In the genomic region with DNA sequence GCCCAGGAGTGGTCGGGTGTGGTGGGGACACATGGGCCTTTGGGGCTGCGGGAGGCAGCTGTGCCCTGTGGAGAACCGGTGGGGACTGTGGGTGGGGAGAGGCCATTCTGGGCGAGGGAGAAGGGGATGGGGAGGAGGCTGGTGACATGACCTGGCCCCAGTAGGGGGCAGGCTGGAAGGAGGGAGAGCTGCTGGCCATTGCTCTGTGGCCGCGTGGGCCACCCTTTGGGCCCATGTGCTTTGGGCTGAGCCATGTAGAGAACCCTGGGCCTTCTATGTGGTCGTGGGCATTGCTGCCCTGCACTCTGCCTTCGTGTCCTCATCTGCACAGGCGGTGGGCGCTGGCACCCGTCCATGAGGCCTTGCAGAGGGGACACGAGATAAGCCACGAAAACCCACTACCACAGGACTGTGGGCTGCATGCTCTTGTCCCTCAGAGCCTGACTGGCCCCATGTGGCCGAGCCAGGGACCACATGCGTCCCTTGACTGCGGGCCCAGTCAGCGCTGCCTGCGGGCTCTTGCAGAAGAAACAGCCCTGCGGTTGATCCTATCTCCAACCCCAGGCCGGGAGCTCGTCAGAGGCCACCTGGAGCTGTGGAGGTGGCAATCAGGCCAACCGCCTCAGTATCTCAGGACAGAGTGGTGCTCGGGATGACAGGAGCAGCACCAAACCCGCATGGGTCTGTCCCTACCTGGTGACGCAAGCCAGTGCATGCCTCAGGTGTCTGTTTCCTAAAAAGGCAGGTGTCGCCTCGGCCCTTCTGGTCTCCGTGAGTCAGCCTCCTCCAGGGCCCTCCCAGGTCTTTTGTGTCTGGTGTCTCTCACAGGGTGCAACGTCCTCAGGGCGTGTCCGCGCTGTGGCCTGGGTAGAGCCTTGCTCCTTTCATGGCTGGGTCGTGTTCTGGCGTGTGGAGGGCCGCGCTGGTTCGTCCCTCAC, we compare ENCODE assay signal across 13 cellular contexts. TPM values are rescaled to one million over a fixed set of nuclear protein-coding genes. Genes with fewer than 3 reads are reported as not detected.
DNase-seq lines count a peak whose midpoint lies in the region; ATAC-seq and TF ChIP-seq lines count a peak whose summit lies in the region.
"Had no signal": no experiment of that assay in that cellular context is flagged by ENCODE, and none has a peak within 500 bp of the region (broad histone marks: within the 10 kb centered on the region; RNA-seq: fewer than 3 reads in every experiment).

No MANE protein-coding gene starts in this region.

- H3K4me2 ChIP-seq in BLaER1: peak overlapping the region; percentile 98
- peak overlapping the region; percentile 55 for H3K4me2 ChIP-seq in mammary epithelial cell (ENCODE audit: insufficient read depth, low read depth, low read length)
- no peak overlapping the region for H3K4me2 ChIP-seq in mesendoderm (ENCODE audit: low read length)

- in situ Hi-C loops in mammary epithelial cell (cut with MboI; ENCODE audit: low sequenced_read_pairs in 2 of 2): no loop called here

- peak overlapping the region; percentile 9 for H2AFZ ChIP-seq in mammary epithelial cell (ENCODE audit: low read depth, low read length)

- TF ChIP-seq CTCF in mammary epithelial cell (conservative IDR thresholded peaks at IDR 0.05 in 1 of 2, IDR thresholded peaks at IDR 0.05 in 1 of 2; ENCODE audit: extremely low read depth in 1 of 2, insufficient read depth in 1 of 2, low read depth in 1 of 2, low read length in 2 of 2): peak; percentile 27 to 43
- no peak for TF ChIP-seq CTCF in CD8-positive, alpha-beta T cell (IDR thresholded peaks at IDR 0.05)

- H3K9ac ChIP-seq in BLaER1 (no peak overlapping the region), mammary epithelial cell (ENCODE audit: insufficient read depth, low read length) (no peak overlapping the region), mesendoderm (ENCODE audit: low read length) (no peak overlapping the region)

- no peak overlapping the region for H3K23ac ChIP-seq in mesendoderm (ENCODE audit: low read length)

- H2AK5ac ChIP-seq in mesendoderm (ENCODE audit: low read length): no peak overlapping the region

- no peak overlapping the region for H3K4ac ChIP-seq in mesendoderm (ENCODE audit: low read depth, low read length)

- no peak overlapping the region for H3K4me3 Mint-ChIP-seq in CD8-positive, alpha-beta T cell
- H3K4me3 Mint-ChIP-seq: activated T-helper 1 cell treated with anti-CD3 and anti-CD28 coated beads, Interleukin-12 subunit alpha, Interleukin-12 subunit beta, Interleukin-2, Interleukin-4 antibody, amounts not matched to agents 30 ng/mL and 10 ng/mL and 1 ng/mL, durations not matched to agents 14 hours and 24 hours and 36 hours had no signal

- no peak overlapping the region for H4K8ac ChIP-seq in mesendoderm (ENCODE audit: low read depth, low read length)

- POLR2A ChIA-PET in CD8-positive, alpha-beta T cell (lab: Charles Lee): no interaction called here

- H4K20me1 ChIP-seq in BLaER1 (peaks cover 100% of the 10 kb centered on the region), mammary epithelial cell (ENCODE audit: insufficient read depth, low read length) (peaks cover 5% of the 10 kb centered on the region)

- H3K27ac ChIP-seq in BLaER1: 0 out of 2 replicates have a peak overlapping the region, but pooled peaks have one; percentile 16
- H3K27ac ChIP-seq in mammary epithelial cell (ENCODE audit: insufficient read depth, low read depth, low read length): peak overlapping the region; percentile 49
- H3K27ac ChIP-seq in mesendoderm (ENCODE audit: low read depth, low read length): no peak overlapping the region
- no peak overlapping the region for H3K27ac ChIP-seq in CD8-positive, alpha-beta T cell (ENCODE audit: low read depth, low read length)
- H3K27ac ChIP-seq: tibial nerve had no signal

- intact Hi-C loops in mammary epithelial cell (cut with micrococcal nuclease): no loop called here
- intact Hi-C loops in CD8-positive, alpha-beta T cell (cut with DNase I, micrococcal nuclease): no loop called here

- no peak overlapping the region for H3K56ac ChIP-seq in mesendoderm (ENCODE audit: low read length)

- no peak for ATAC-seq in CD8-positive, alpha-beta T cell
- ATAC-seq in HG02763 (IDR thresholded peaks at IDR 0.05; ENCODE audit: unreplicated experiment) (no peak), GM18907 (IDR thresholded peaks at IDR 0.05; ENCODE audit: unreplicated experiment) (no peak)

- no peak overlapping the region for H3K27ac Mint-ChIP-seq in CD8-positive, alpha-beta T cell

- no peaks in the 10 kb centered on the region for H3K27me3 Mint-ChIP-seq in CD8-positive, alpha-beta T cell (ENCODE audit: low read depth)

- peaks cover 85% of the 10 kb centered on the region for H3K4me1 ChIP-seq in BLaER1
- peaks cover 18% of the 10 kb centered on the region for H3K4me1 ChIP-seq in mammary epithelial cell (ENCODE audit: insufficient read depth, low read length)
- H3K4me1 ChIP-seq in mesendoderm (ENCODE audit: control insufficient read depth, low read depth, low read length): no peaks in the 10 kb centered on the region
- peaks cover 17% of the 10 kb centered on the region for H3K4me1 ChIP-seq in CD8-positive, alpha-beta T cell (ENCODE audit: insufficient read depth, low read length)

- no peak overlapping the region for H4K5ac ChIP-seq in mesendoderm (ENCODE audit: low read length)

- no peaks in the 10 kb centered on the region for H3K27me3 ChIP-seq in BLaER1
- no peaks in the 10 kb centered on the region for H3K27me3 ChIP-seq in mammary epithelial cell (ENCODE audit: insufficient read depth, low read length)
- H3K27me3 ChIP-seq in mesendoderm (ENCODE audit: insufficient read depth, low read length, poor library complexity): no peaks in the 10 kb centered on the region
- no peaks in the 10 kb centered on the region for H3K27me3 ChIP-seq in CD8-positive, alpha-beta T cell (ENCODE audit: insufficient read depth, low read length)
- H3K27me3 ChIP-seq: tibial nerve had no signal

- no peak overlapping the region for H2BK5ac ChIP-seq in mesendoderm (ENCODE audit: low read length)

- H3K4me3 ChIP-seq in BLaER1 (peak overlapping the region; percentile 26; the same call in 1 of the 2 replicates), mammary epithelial cell (replicated peaks in 1 of 3; ENCODE audit: insufficient read depth in 1 of 3, low read depth in 2 of 3, low read length in 3 of 3) (peak overlapping the region in 2 of 3 experiments; percentile 0 to 2), mesendoderm (ENCODE audit: low read length) (no peak overlapping the region)
- H3K4me3 ChIP-seq in CD8-positive, alpha-beta T cell (ENCODE audit: low read depth, low read length): no peak overlapping the region
- H3K4me3 ChIP-seq: skin epidermis, tibial nerve had no signal

- H3K79me2 ChIP-seq in mammary epithelial cell (ENCODE audit: insufficient read depth, low read length): peaks cover 87% of the 10 kb centered on the region
- peaks cover 28% of the 10 kb centered on the region for H3K79me2 ChIP-seq in mesendoderm (ENCODE audit: control insufficient read depth, insufficient read depth, low read length)

- CTCF ChIA-PET in mammary epithelial cell (lab: Charles Lee; ENCODE audit: low non-redundant PET): no interaction called here
- CTCF ChIA-PET in CD8-positive, alpha-beta T cell (lab: Charles Lee): no interaction called here

- H3K9me3 Mint-ChIP-seq in CD8-positive, alpha-beta T cell: no peaks in the 10 kb centered on the region
- H3K9me3 Mint-ChIP-seq: activated T-helper 1 cell treated with anti-CD3 and anti-CD28 coated beads, Interleukin-12 subunit alpha, Interleukin-12 subunit beta, Interleukin-2, Interleukin-4 antibody, amounts not matched to agents 30 ng/mL and 10 ng/mL and 1 ng/mL, durations not matched to agents 14 hours and 24 hours and 36 hours had no signal

- no peaks in the 10 kb centered on the region for H3K9me3 ChIP-seq in BLaER1
- no peaks in the 10 kb centered on the region for H3K9me3 ChIP-seq in mammary epithelial cell (replicated peaks; ENCODE audit: insufficient read depth, low read length)
- no peaks in the 10 kb centered on the region for H3K9me3 ChIP-seq in CD8-positive, alpha-beta T cell (ENCODE audit: low read length)
- H3K9me3 ChIP-seq: tibial nerve had no signal

- no peak overlapping the region for H2BK15ac ChIP-seq in mesendoderm (replicated peaks; ENCODE audit: low read depth)

- H3K36me3 Mint-ChIP-seq in CD8-positive, alpha-beta T cell: peaks cover 39% of the 10 kb centered on the region

- dilution Hi-C loops in mammary epithelial cell (cut with HindIII; ENCODE audit: low sequenced_read_pairs): loop anchor here (5.0 kb wide), 1 partner anchor 193 kb away; no protein-coding TSS in a partner anchor

- no peak overlapping the region for H3K18ac ChIP-seq in mesendoderm (ENCODE audit: low read length)

- peak; percentile 86 for DNase-seq in NCI-H2107 (lab: John Stamatoyannopoulos, UW)
- peak; percentile 95 for DNase-seq in mammary epithelial cell
- DNase-seq in mesendoderm: peak; percentile 60
- no peak for DNase-seq in CD8-positive, alpha-beta T cell
- DNase-seq in cerebellar cortex (ENCODE audit: low spot score): no peak
- DNase-seq: DND-41 had no signal

- 11% methylated on average over 26 of the region's 37 CpGs for WGBS in mammary epithelial cell (ENCODE audit: low coverage, missing lambda C conversion rate)
- no CpG with 5 or more reads among the region's 37 CpGs for WGBS in mesendoderm (ENCODE audit: extremely low coverage, insufficient coverage, low lambda C conversion rate)

- H3K4me1 Mint-ChIP-seq in CD8-positive, alpha-beta T cell (ENCODE audit: low read depth): peaks cover 25% of the 10 kb centered on the region

- BruUV-seq in mammary epithelial cell (replicated peaks; lab: Mats Ljungman, UMichigan): no TSS peak

- H3K36me3 ChIP-seq in BLaER1 (peaks cover 48% of the 10 kb centered on the region), mammary epithelial cell (ENCODE audit: insufficient read depth, low read length) (no peaks in the 10 kb centered on the region), mesendoderm (ENCODE audit: control insufficient read depth, insufficient read depth, low read length) (peaks cover 2% of the 10 kb centered on the region)
- peaks cover 22% of the 10 kb centered on the region for H3K36me3 ChIP-seq in CD8-positive, alpha-beta T cell (ENCODE audit: insufficient read depth, low read length)

- H3K79me1 ChIP-seq in mesendoderm (ENCODE audit: low read length): peaks cover 35% of the 10 kb centered on the region

- no peak overlapping the region for H2BK120ac ChIP-seq in mesendoderm (ENCODE audit: low read depth, low read length)

RNA-seq across cellular contexts. Expression of a gene that starts 14.3 kb away (rescaled TPM):
- total RNA-seq in mammary epithelial cell: 10 to 100 TPM; 49.8 to 55.0 TPM
- 35.3 TPM for polyA plus RNA-seq in mammary epithelial cell
- polyA minus RNA-seq in mammary epithelial cell: 46.5 TPM
- polyA plus RNA-seq in mesendoderm (2013, experiment 1 of 2): 20.3 TPM
- polyA plus RNA-seq in mesendoderm (2013, experiment 2 of 2): 21.8 TPM
- total RNA-seq in CD8-positive, alpha-beta T cell: 100 to 1,000 TPM; 130 to 142 TPM

RNA-seq across cellular contexts. Expression of a gene that starts 18.5 kb away (rescaled TPM):
- 1 to 10 TPM in 1 of 2 donors, not detected in 1; 1.9 TPM for total RNA-seq in mammary epithelial cell
- polyA plus RNA-seq in mammary epithelial cell: not detected
- not detected for polyA minus RNA-seq in mammary epithelial cell
- 0.11 TPM for polyA plus RNA-seq in mesendoderm (2013, experiment 1 of 2)
- polyA plus RNA-seq in mesendoderm (2013, experiment 2 of 2): 0.38 TPM
- 1 to 10 TPM; 5.2 to 6.4 TPM for total RNA-seq in CD8-positive, alpha-beta T cell
- polyA plus RNA-seq: AG04450 had no signal

RNA-seq across cellular contexts. Expression of a gene that starts 20.0 kb away (rescaled TPM):
- total RNA-seq in mammary epithelial cell: 10 to 100 TPM; 11.7 to 14.7 TPM
- 11.0 TPM for polyA plus RNA-seq in mammary epithelial cell
- polyA minus RNA-seq in mammary epithelial cell: 3.4 TPM
- polyA plus RNA-seq in mesendoderm (2013, experiment 1 of 2): 9.3 TPM
- 9.4 TPM for polyA plus RNA-seq in mesendoderm (2013, experiment 2 of 2)
- 1 to 10 TPM; 3.4 to 3.9 TPM for total RNA-seq in CD8-positive, alpha-beta T cell

RNA-seq across cellular contexts. Expression of a gene that starts 37.0 kb away (rescaled TPM):
- 100 to 1,000 TPM; 113 to 267 TPM for total RNA-seq in mammary epithelial cell
- 61.6 TPM for polyA plus RNA-seq in mammary epithelial cell
- 72.3 TPM for polyA minus RNA-seq in mammary epithelial cell
- 24.0 TPM for polyA plus RNA-seq in mesendoderm (2013, experiment 1 of 2)
- polyA plus RNA-seq in mesendoderm (2013, experiment 2 of 2): 23.7 TPM
- 10 to 100 TPM; 42.3 to 42.7 TPM for total RNA-seq in CD8-positive, alpha-beta T cell

RNA-seq across cellular contexts. Expression of a gene that starts 37.2 kb away (rescaled TPM):
- total RNA-seq in mammary epithelial cell: 1 to 10 TPM in 1 of 2 donors, not detected in 1; 2.7 TPM
- not detected for polyA plus RNA-seq in mammary epithelial cell
- polyA minus RNA-seq in mammary epithelial cell: not detected
- polyA plus RNA-seq in mesendoderm (2013, experiment 1 of 2): not detected
- not detected for polyA plus RNA-seq in mesendoderm (2013, experiment 2 of 2)
- not detected for total RNA-seq in CD8-positive, alpha-beta T cell
- total RNA-seq: activated T-helper 1 cell treated with anti-CD3 and anti-CD28 coated beads, Interleukin-12 subunit alpha, Interleukin-12 subunit beta, Interleukin-2, Interleukin-4 antibody, amounts not matched to agents 30 ng/mL and 10 ng/mL and 1 ng/mL, durations not matched to agents 14 hours and 24 hours and 36 hours; tibial nerve had no signal
- polyA plus RNA-seq: AG04450 had no signal

Comparison
In these comparisons a context has a peak if more than half of its experiments do, and no peak if none do; other contexts are left out.
1. H3K27ac ChIP-seq: peak in BLaER1 (single experiment) and mammary epithelial cell (single experiment); none in mesendoderm (single experiment) and CD8-positive, alpha-beta T cell (single experiment).
2. H3K4me3 ChIP-seq: peak in BLaER1 (single experiment) and mammary epithelial cell (2 of 3); none in mesendoderm (single experiment) and CD8-positive, alpha-beta T cell (single experiment).
3. DNase-seq: peak in NCI-H2107 (single experiment), mammary epithelial cell (single experiment) and mesendoderm (single experiment); none in CD8-positive, alpha-beta T cell (0 of 7) and cerebellar cortex (single experiment).